Comparison of ENCODE assay signal across 21 cellular contexts in the genomic region with DNA sequence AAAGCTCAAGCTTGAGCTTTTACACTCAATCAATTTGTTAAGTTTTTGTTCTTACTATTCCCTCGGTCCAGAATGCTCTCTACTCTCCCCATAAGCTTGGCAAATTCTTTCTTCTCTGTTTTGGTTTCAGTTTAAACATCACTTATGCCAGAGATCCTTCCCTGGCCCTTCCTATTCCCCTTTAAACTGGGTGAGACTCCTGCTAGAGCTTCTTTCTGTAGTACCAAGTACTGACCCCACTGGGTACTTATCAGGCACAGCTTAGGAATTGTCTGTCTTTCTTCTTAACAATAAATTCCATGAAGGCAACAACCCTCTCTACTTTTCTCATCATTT.
DNase-seq lines count a peak whose midpoint lies in the region; ATAC-seq and TF ChIP-seq lines count a peak whose summit lies in the region.
"Had no signal": no experiment of that assay in that cellular context is flagged by ENCODE, and none has a peak within 500 bp of the region (broad histone marks: within the 10 kb centered on the region; RNA-seq: fewer than 3 reads in every experiment).

No MANE protein-coding gene starts in this region.

- H3K27ac ChIP-seq in heart right ventricle (peak overlapping the region in 9 of 10 donors; percentile 42 to 74 (median 54)), right atrium auricular region (peak overlapping the region; percentile 24 to 42), rectal smooth muscle tissue (ENCODE audit: low read depth, low read length) (peak overlapping the region; percentile 25), upper lobe of right lung (peak overlapping the region; percentile 40)
- H3K27ac ChIP-seq: BLaER1 treated with 17β-estradiol and CSF1 and Interleukin-3, amounts not matched to agents 10 nM and 100 nM; HL-60 had no signal

- intact Hi-C loops in heart right ventricle (cut with DNase I), result loop anchor here in 1 of 10 donors (5.0 kb wide), 1 partner anchor 45 kb away; no protein-coding TSS in a partner anchor
- intact Hi-C loops in left cardiac atrium (cut with DNase I), result no loop called here
- intact Hi-C loops in upper lobe of right lung (cut with DNase I), result no loop called here

- H3K36me3 ChIP-seq in heart right ventricle, result no peaks in the 10 kb centered on the region
- no peaks in the 10 kb centered on the region for H3K36me3 ChIP-seq in right atrium auricular region
- no peaks in the 10 kb centered on the region for H3K36me3 ChIP-seq in rectal smooth muscle tissue (ENCODE audit: control insufficient read depth, insufficient read depth, low read length)
- no peaks in the 10 kb centered on the region for H3K36me3 ChIP-seq in upper lobe of right lung
- H3K36me3 ChIP-seq: BLaER1 treated with 17β-estradiol and CSF1 and Interleukin-3, amounts not matched to agents 10 nM and 100 nM had no signal

- no peaks in the 10 kb centered on the region for H3K27me3 ChIP-seq in heart right ventricle
- H3K27me3 ChIP-seq in right atrium auricular region, result no peaks in the 10 kb centered on the region
- no peaks in the 10 kb centered on the region for H3K27me3 ChIP-seq in rectal smooth muscle tissue (ENCODE audit: control insufficient read depth, insufficient read depth, low read length)
- no peaks in the 10 kb centered on the region for H3K27me3 ChIP-seq in upper lobe of right lung
- H3K27me3 ChIP-seq: BLaER1 treated with 17β-estradiol and CSF1 and Interleukin-3, amounts not matched to agents 10 nM and 100 nM had no signal

- no peak overlapping the region for H3K4me3 ChIP-seq in heart right ventricle
- no peak overlapping the region for H3K4me3 ChIP-seq in right atrium auricular region
- H3K4me3 ChIP-seq in rectal smooth muscle tissue (ENCODE audit: low read length), result no peak overlapping the region
- H3K4me3 ChIP-seq in upper lobe of right lung, result no peak overlapping the region
- H3K4me3 ChIP-seq: BLaER1 treated with 17β-estradiol and CSF1 and Interleukin-3, amounts not matched to agents 10 nM and 100 nM had no signal

- H3K9ac ChIP-seq in rectal smooth muscle tissue (ENCODE audit: low read length), result no peak overlapping the region
- H3K9ac ChIP-seq: BLaER1 treated with 17β-estradiol and CSF1 and Interleukin-3, amounts not matched to agents 10 nM and 100 nM had no signal

- H3K9me3 ChIP-seq in heart right ventricle (no peaks in the 10 kb centered on the region), right atrium auricular region (no peaks in the 10 kb centered on the region), upper lobe of right lung (no peaks in the 10 kb centered on the region)

- TF ChIP-seq CTCF in heart right ventricle (IDR thresholded peaks at IDR 0.05), result no peak
- no peak for TF ChIP-seq CTCF in right atrium auricular region (IDR thresholded peaks at IDR 0.05)
- no peak for TF ChIP-seq CTCF in upper lobe of right lung (IDR thresholded peaks at IDR 0.05)

- DNase-seq in heart right ventricle (no peak), left cardiac atrium (no peak), right atrium auricular region (ENCODE audit: low spot score) (no peak), upper lobe of right lung (no peak), islet precursor cell (no peak)
- DNase-seq in activated CD4-positive, alpha-beta T cell treated with anti-CD3 and anti-CD28 coated beads, Interleukin-2, amount 50 U/mL, for 1 hour, result no peak
- DNase-seq: activated CD4-positive, alpha-beta memory T cell treated with anti-CD3 and anti-CD28 coated beads, Interleukin-2, amount 10 ng/mL, durations not matched to agents 7 days and 5 days; activated naive CD4-positive, alpha-beta T cell treated with anti-CD3 and anti-CD28 coated beads, Interleukin-2, amount 50 U/mL, for 16 hours; activated T-cell treated with anti-CD3 and anti-CD28 coated beads, Interleukin-2, amount 50 U/mL, for 1 hour; foreskin fibroblast; GOT3; MM.1S; NCI-H187; PC-3; right cardiac atrium; stimulated activated naive CD4-positive, alpha-beta T cell treated with Interleukin-2 at 50 U/mL for 16 hours; T-helper 2 cell had no signal

- 48 to 66% methylated on average over 1 of the region's 1 CpG for WGBS in heart right ventricle, 2 donors

- ATAC-seq in heart right ventricle (peak in 2 of 8 donors; percentile 21 to 40), left cardiac atrium (no peak), upper lobe of right lung (no peak), HG03432 (IDR thresholded peaks at IDR 0.05; ENCODE audit: unreplicated experiment) (no peak)
- ATAC-seq: PC-3 had no signal

- H3K4me1 ChIP-seq in heart right ventricle (peaks cover 0 to 53% (median 33%) of the 10 kb centered on the region in 9 donors), right atrium auricular region (peaks cover 0 to 26% of the 10 kb centered on the region in 2 donors), rectal smooth muscle tissue (ENCODE audit: control insufficient read depth, insufficient read depth, low read length) (no peaks in the 10 kb centered on the region), upper lobe of right lung (peaks cover 17% of the 10 kb centered on the region)
- H3K4me1 ChIP-seq: BLaER1 treated with 17β-estradiol and CSF1 and Interleukin-3, amounts not matched to agents 10 nM and 100 nM had no signal
